ENCODE assay signal across 1 cellular context in genomic region chr16:72124148-72124547, GRCh38.
A peak's percentile ranks its signal among the peaks of the same experiment; 100 is the strongest.
TF ChIP-seq lines count a peak whose summit lies in the region.

No MANE protein-coding gene starts in this region.

TF ChIP-seq in HepG2, 621 proteins besides CTCF, POLR2A, EP300 and RAD21:
- TF ChIP-seq RCOR2 (CRISPR knock-in tag; IDR thresholded peaks at IDR 0.05) = no peak
- no peak for TF ChIP-seq HIC2 (CRISPR knock-in tag; IDR thresholded peaks at IDR 0.05; ENCODE audit: low read depth)
- no peak for TF ChIP-seq MAF1 (CRISPR knock-in tag; IDR thresholded peaks at IDR 0.05; ENCODE audit: borderline replicate concordance)
- TF ChIP-seq BORCS8-MEF2B (CRISPR knock-in tag; IDR thresholded peaks at IDR 0.05) = no peak
- peak; percentile 7; the same call in 1 of the 2 replicates for TF ChIP-seq ZNF225 (CRISPR knock-in tag; IDR thresholded peaks at IDR 0.05)
- no peak for TF ChIP-seq ZUFSP (CRISPR knock-in tag; IDR thresholded peaks at IDR 0.05; ENCODE audit: borderline replicate concordance)
- TF ChIP-seq PHF8 (CRISPR knock-in tag; IDR thresholded peaks at IDR 0.05) = 0 out of 2 replicates have a peak, but pooled peaks have one; percentile 5
- TF ChIP-seq TCF7L2 (IDR thresholded peaks at IDR 0.05; ENCODE audit: low read depth, low read length) = no peak
- TF ChIP-seq TEF (CRISPR knock-in tag; IDR thresholded peaks at IDR 0.05) = no peak
- no peak for TF ChIP-seq ZNF44 (CRISPR knock-in tag; IDR thresholded peaks at IDR 0.05)
- TF ChIP-seq, protein P1, sequence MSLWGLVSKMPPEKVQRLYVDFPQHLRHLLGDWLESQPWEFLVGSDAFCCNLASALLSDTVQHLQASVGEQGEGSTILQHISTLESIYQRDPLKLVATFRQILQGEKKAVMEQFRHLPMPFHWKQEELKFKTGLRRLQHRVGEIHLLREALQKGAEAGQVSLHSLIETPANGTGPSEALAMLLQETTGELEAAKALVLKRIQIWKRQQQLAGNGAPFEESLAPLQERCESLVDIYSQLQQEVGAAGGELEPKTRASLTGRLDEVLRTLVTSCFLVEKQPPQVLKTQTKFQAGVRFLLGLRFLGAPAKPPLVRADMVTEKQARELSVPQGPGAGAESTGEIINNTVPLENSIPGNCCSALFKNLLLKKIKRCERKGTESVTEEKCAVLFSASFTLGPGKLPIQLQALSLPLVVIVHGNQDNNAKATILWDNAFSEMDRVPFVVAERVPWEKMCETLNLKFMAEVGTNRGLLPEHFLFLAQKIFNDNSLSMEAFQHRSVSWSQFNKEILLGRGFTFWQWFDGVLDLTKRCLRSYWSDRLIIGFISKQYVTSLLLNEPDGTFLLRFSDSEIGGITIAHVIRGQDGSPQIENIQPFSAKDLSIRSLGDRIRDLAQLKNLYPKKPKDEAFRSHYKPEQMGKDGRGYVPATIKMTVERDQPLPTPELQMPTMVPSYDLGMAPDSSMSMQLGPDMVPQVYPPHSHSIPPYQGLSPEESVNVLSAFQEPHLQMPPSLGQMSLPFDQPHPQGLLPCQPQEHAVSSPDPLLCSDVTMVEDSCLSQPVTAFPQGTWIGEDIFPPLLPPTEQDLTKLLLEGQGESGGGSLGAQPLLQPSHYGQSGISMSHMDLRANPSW (CRISPR knock-in tag; IDR thresholded peaks at IDR 0.05; ENCODE audit: borderline replicate concordance) = no peak
- TF ChIP-seq ZNF644 (CRISPR knock-in tag; IDR thresholded peaks at IDR 0.05; ENCODE audit: low read depth) = no peak
- TF ChIP-seq, protein P2, sequence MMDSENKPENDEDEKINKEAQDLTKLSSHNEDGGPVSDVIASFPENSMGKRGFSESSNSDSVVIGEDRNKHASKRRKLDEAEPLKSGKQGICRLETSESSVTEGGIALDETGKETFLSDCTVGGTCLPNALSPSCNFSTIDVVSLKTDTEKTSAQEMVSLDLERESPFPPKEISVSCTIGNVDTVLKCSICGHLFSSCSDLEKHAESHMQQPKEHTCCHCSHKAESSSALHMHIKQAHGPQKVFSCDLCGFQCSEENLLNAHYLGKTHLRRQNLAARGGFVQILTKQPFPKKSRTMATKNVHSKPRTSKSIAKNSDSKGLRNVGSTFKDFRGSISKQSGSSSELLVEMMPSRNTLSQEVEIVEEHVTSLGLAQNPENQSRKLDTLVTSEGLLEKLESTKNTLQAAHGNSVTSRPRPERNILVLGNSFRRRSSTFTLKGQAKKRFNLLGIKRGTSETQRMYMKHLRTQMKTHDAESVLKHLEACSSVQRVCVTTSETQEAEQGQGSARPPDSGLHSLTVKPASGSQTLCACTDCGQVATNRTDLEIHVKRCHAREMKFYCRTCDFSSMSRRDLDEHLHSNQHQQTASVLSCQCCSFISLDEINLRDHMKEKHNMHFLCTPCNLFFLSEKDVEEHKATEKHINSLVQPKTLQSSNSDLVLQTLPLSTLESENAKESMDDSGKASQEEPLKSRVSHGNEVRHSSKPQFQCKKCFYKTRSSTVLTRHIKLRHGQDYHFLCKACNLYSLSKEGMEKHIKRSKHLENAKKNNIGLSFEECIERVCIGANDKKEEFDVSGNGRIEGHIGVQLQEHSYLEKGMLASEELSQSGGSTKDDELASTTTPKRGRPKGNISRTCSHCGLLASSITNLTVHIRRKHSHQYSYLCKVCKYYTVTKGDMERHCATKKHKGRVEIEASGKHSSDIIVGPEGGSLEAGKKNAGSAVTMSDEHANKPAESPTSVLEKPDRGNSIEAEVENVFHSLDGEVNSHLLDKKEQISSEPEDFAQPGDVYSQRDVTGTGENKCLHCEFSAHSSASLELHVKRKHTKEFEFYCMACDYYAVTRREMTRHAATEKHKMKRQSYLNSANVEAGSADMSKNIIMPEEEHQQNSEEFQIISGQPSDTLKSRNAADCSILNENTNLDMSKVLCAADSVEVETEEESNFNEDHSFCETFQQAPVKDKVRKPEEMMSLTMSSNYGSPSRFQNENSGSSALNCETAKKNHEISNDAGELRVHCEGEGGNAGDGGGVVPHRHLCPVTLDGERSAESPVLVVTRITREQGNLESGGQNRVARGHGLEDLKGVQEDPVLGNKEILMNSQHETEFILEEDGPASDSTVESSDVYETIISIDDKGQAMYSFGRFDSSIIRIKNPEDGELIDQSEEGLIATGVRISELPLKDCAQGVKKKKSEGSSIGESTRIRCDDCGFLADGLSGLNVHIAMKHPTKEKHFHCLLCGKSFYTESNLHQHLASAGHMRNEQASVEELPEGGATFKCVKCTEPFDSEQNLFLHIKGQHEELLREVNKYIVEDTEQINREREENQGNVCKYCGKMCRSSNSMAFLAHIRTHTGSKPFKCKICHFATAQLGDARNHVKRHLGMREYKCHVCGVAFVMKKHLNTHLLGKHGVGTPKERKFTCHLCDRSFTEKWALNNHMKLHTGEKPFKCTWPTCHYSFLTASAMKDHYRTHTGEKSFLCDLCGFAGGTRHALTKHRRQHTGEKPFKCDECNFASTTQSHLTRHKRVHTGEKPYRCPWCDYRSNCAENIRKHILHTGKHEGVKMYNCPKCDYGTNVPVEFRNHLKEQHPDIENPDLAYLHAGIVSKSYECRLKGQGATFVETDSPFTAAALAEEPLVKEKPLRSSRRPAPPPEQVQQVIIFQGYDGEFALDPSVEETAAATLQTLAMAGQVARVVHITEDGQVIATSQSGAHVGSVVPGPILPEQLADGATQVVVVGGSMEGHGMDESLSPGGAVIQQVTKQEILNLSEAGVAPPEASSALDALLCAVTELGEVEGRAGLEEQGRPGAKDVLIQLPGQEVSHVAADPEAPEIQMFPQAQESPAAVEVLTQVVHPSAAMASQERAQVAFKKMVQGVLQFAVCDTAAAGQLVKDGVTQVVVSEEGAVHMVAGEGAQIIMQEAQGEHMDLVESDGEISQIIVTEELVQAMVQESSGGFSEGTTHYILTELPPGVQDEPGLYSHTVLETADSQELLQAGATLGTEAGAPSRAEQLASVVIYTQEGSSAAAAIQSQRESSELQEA (CRISPR knock-in tag; IDR thresholded peaks at IDR 0.05; ENCODE audit: not compliant biosample characterization) = no peak
- no peak for TF ChIP-seq ZNF292 (CRISPR knock-in tag; IDR thresholded peaks at IDR 0.05; ENCODE audit: borderline replicate concordance, low read depth)
- no peak for TF ChIP-seq AKAP8 (CRISPR knock-in tag; IDR thresholded peaks at IDR 0.05)
- no peak for TF ChIP-seq ZSCAN25 (CRISPR knock-in tag; IDR thresholded peaks at IDR 0.05)
- no peak for TF ChIP-seq CHD2 (IDR thresholded peaks at IDR 0.05; ENCODE audit: low read depth, low read length)
- TF ChIP-seq KMT2A (CRISPR knock-in tag; IDR thresholded peaks at IDR 0.05) = no peak
- no peak for TF ChIP-seq ZNF10 (CRISPR knock-in tag; IDR thresholded peaks at IDR 0.05; ENCODE audit: borderline replicate concordance, low read depth)
- no peak for TF ChIP-seq ZSCAN9 (CRISPR knock-in tag; IDR thresholded peaks at IDR 0.05; ENCODE audit: borderline replicate concordance)
- TF ChIP-seq ZNF614 (CRISPR knock-in tag; IDR thresholded peaks at IDR 0.05; ENCODE audit: borderline replicate concordance) = no peak
- no peak for TF ChIP-seq NFE2L1 (CRISPR knock-in tag; IDR thresholded peaks at IDR 0.05; ENCODE audit: borderline replicate concordance)
- peak; percentile 16; the same call in 1 of the 2 replicates for TF ChIP-seq EED (CRISPR knock-in tag; IDR thresholded peaks at IDR 0.05)
- TF ChIP-seq ZNF784 (CRISPR knock-in tag; IDR thresholded peaks at IDR 0.05; ENCODE audit: borderline replicate concordance) = no peak
- no peak for TF ChIP-seq GATA4 (IDR thresholded peaks at IDR 0.05; ENCODE audit: borderline replicate concordance, low read depth)
- TF ChIP-seq ZGPAT (CRISPR knock-in tag; IDR thresholded peaks at IDR 0.05) = no peak
- TF ChIP-seq WIZ (CRISPR knock-in tag; IDR thresholded peaks at IDR 0.05) = no peak
TF ChIP-seq in HepG2: peak in this region for 3.
